ENCODE assay signal across 1 cellular context in genomic region chr2:119324748-119325270, GRCh38.
TF ChIP-seq lines count a peak whose summit lies in the region.

No MANE protein-coding gene starts in this region.

TF ChIP-seq in HepG2, 621 proteins besides CTCF, POLR2A, EP300 and RAD21:
- TF ChIP-seq BCL6 (CRISPR knock-in tag; IDR thresholded peaks at IDR 0.05) = 0 out of 2 replicates have a peak, but pooled peaks have one; percentile 10
- TF ChIP-seq SRSF9 (IDR thresholded peaks at IDR 0.05; ENCODE audit: borderline replicate concordance, insufficient read depth, low read depth, low read length, poor library complexity, severe bottlenecking) = no peak
